8 cellular contexts compared by ENCODE assay signal in the genomic region with DNA sequence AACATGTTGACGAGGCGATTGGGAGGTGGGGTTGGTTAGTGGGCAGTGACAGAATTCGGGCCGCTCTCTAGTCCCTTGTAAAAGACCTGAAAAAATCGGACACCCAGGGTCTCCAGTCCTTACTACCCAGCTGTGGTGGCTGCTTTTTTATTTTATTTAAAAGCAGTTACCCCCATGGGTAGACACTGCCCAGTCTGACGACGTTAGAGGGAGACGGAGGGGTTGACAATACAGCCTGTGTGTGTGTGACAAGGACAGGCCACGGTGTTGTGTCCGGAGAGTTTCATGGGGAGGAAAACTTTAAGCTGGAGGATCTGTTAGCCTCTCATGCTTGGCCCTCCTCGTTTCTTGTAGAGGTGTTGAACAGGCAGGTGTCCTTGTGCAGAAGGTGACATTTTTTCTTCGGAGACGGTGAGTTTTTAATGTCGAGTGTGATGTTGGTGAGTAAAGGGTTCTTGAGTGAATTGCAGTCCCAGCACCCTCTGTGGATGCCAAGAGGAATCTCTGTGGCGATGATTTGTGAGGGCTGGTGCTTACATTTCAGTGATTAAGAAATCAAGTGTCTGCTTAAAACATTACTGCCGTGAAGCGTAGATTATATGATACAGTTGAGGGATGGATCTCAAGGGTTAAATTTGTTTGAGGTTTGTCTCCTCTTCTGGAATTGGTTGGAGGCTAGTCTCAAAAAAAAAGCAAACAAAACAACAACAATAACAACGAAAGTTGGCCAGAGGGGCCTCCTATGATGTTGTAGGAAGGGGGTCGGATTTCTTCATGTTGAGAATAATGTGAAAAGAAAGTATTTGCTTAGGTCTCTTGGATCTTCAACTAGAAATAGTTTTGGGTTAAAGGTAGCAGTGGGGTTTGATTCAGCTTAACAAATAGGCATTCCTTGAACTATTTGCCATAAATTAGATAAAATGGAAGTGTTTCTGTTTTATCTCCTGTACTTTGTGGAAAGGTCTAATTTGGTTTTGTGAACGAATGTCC. TPM values are rescaled to one million over a fixed set of nuclear protein-coding genes. Genes with fewer than 3 reads are reported as not detected.
DNase-seq lines count a peak whose midpoint lies in the region; ATAC-seq and TF ChIP-seq lines count a peak whose summit lies in the region.

No MANE protein-coding gene starts in this region.

- 47% methylated on average over 20 of the region's 20 CpGs for WGBS in SK-N-SH (ENCODE audit: low lambda C conversion rate)

- no peak for TF ChIP-seq EP300 in SK-N-SH (IDR thresholded peaks at IDR 0.05; ENCODE audit: borderline replicate concordance in 1 of 2, low read depth in 1 of 2, low read length in 1 of 2)

- TF ChIP-seq RAD21 in SK-N-SH (IDR thresholded peaks at IDR 0.05; ENCODE audit: low read length) = 0 out of 2 replicates have a peak, but pooled peaks have one; percentile 4

- H3K79me2 ChIP-seq in SK-N-SH (ENCODE audit: insufficient read depth) = peaks cover 59% of the 10 kb centered on the region

- TF ChIP-seq POLR2A in erythroblast (IDR thresholded peaks at IDR 0.05; ENCODE audit: low read length) = no peak

- H3K27me3 Mint-ChIP-seq in activated naive CD4-positive, alpha-beta T cell treated with anti-CD3 and anti-CD28 coated beads, Interleukin-2, amount 50 U/mL, for 24 hours = no peaks in the 10 kb centered on the region
- H3K27me3 Mint-ChIP-seq in natural killer cell (ENCODE audit: low read depth in 2 of 2) = no peaks in the 10 kb centered on the region

- H3K36me3 Mint-ChIP-seq in activated naive CD4-positive, alpha-beta T cell treated with anti-CD3 and anti-CD28 coated beads, Interleukin-2, amount 50 U/mL, for 24 hours = no peaks in the 10 kb centered on the region
- no peaks in the 10 kb centered on the region for H3K36me3 Mint-ChIP-seq in natural killer cell

- H3K4me3 Mint-ChIP-seq in activated naive CD4-positive, alpha-beta T cell treated with anti-CD3 and anti-CD28 coated beads, Interleukin-2, amount 50 U/mL, for 24 hours = peak overlapping the region; percentile 89
- peak overlapping the region; percentile 93 for H3K4me3 Mint-ChIP-seq in natural killer cell

- H3K9me2 ChIP-seq in SK-N-SH = no peaks in the 10 kb centered on the region

- no peak for DNase-seq in activated naive CD4-positive, alpha-beta T cell treated with anti-CD3 and anti-CD28 coated beads, Interleukin-2, amount 50 U/mL, for 16 hours
- no peak for DNase-seq in SK-N-SH
- peak; percentile 47 to 68 for DNase-seq in erythroblast (lab: John Stamatoyannopoulos, UW)
- DNase-seq in natural killer cell = peak; percentile 21
- no peak for DNase-seq in amniotic stem cell (lab: John Stamatoyannopoulos, UW)
- no peak for DNase-seq in cerebellar nuclear complex (lab: John Stamatoyannopoulos, UW)
- DNase-seq in iPS-NIHi11 (ENCODE audit: low spot score) = no peak

- no peaks in the 10 kb centered on the region for H3K36me3 ChIP-seq in SK-N-SH (replicated peaks in 1 of 2; ENCODE audit: control insufficient read depth in 1 of 2, insufficient read depth in 2 of 2, low read length in 1 of 2)

- H3K4me2 ChIP-seq in SK-N-SH = peak overlapping the region; percentile 74

- TF ChIP-seq CTCF in SK-N-SH (IDR thresholded peaks at IDR 0.05) (no peak), natural killer cell (IDR thresholded peaks at IDR 0.05) (no peak)

- H4K20me1 ChIP-seq in SK-N-SH (ENCODE audit: insufficient read depth) = peaks cover 7% of the 10 kb centered on the region; the same call in 1 of the 2 replicates

- no peaks in the 10 kb centered on the region for H3K9me3 Mint-ChIP-seq in activated naive CD4-positive, alpha-beta T cell treated with anti-CD3 and anti-CD28 coated beads, Interleukin-2, amount 50 U/mL, for 24 hours
- H3K9me3 Mint-ChIP-seq in natural killer cell = no peaks in the 10 kb centered on the region

- H3K27ac Mint-ChIP-seq in activated naive CD4-positive, alpha-beta T cell treated with anti-CD3 and anti-CD28 coated beads, Interleukin-2, amount 50 U/mL, for 24 hours = peak overlapping the region; percentile 78
- H3K27ac Mint-ChIP-seq in natural killer cell = peak overlapping the region; percentile 89 to 99

- no peaks in the 10 kb centered on the region for H3K9me3 ChIP-seq in SK-N-SH

- POLR2A ChIA-PET in SK-N-SH (lab: Yijun Ruan, JAX) = no interaction called here

- H3K27ac ChIP-seq in SK-N-SH (ENCODE audit: low read depth in 2 of 2, low read length in 1 of 2) = peak overlapping the region in 1 of 2 experiments; percentile 25; a peak in 2 of 4 replicates

- ATAC-seq in natural killer cell = no peak

- peak overlapping the region; percentile 73 to 94 for H3K4me3 ChIP-seq in SK-N-SH (ENCODE audit: low read depth in 2 of 2, low read length in 1 of 2)

- H3K4me1 Mint-ChIP-seq in activated naive CD4-positive, alpha-beta T cell treated with anti-CD3 and anti-CD28 coated beads, Interleukin-2, amount 50 U/mL, for 24 hours = peaks cover 72% of the 10 kb centered on the region
- peaks cover 62 to 68% of the 10 kb centered on the region in 2 donors for H3K4me1 Mint-ChIP-seq in natural killer cell

- H3K9ac ChIP-seq in SK-N-SH = peak overlapping the region; percentile 57; the same call in 1 of the 2 replicates

- peaks cover 10 to 14% of the 10 kb centered on the region in 2 experiments; a peak in 3 of 4 replicates for H3K4me1 ChIP-seq in SK-N-SH (ENCODE audit: control insufficient read depth in 1 of 2, insufficient read depth in 2 of 2, low read depth in 1 of 2, low read length in 1 of 2)

- intact Hi-C loops in natural killer cell (cut with micrococcal nuclease) = loop anchor here (2.0 to 10.0 kb wide), 3 partner anchors 20 to 242 kb away; no protein-coding TSS in a partner anchor

- H2AFZ ChIP-seq in SK-N-SH (ENCODE audit: low read depth) = peak overlapping the region; percentile 77

- CTCF ChIA-PET in SK-N-SH (lab: Yijun Ruan, JAX) = interaction anchor here (0.6 to 2.1 kb wide), 8 partner anchors 10 to 335 kb away, joined by 3 to 8 read pairs (median 3); partner anchors contain the start of genes CENPO and PTRHD1

- H3K27me3 ChIP-seq in SK-N-SH (ENCODE audit: insufficient read depth) = no peaks in the 10 kb centered on the region

- peaks cover 12% of the 10 kb centered on the region for H3F3A ChIP-seq in SK-N-SH (replicated peaks; ENCODE audit: insufficient read depth)

TF ChIP-seq in SK-N-SH, 30 proteins besides CTCF, POLR2A, EP300 and RAD21:
- no peak for TF ChIP-seq POLR2AphosphoS5 (IDR thresholded peaks at IDR 0.05; ENCODE audit: low read depth, low read length)
- TF ChIP-seq RFX5 (IDR thresholded peaks at IDR 0.05; ENCODE audit: low read length) = no peak
- no peak for TF ChIP-seq SMC3 (IDR thresholded peaks at IDR 0.05; ENCODE audit: low read depth, low read length)
- TF ChIP-seq SIN3A (IDR thresholded peaks at IDR 0.05; ENCODE audit: borderline replicate concordance, low read depth, low read length) = no peak
- TF ChIP-seq GATA2 (CRISPR knock-in tag; IDR thresholded peaks at IDR 0.05) = no peak
- TF ChIP-seq RCOR1 (IDR thresholded peaks at IDR 0.05; ENCODE audit: low read length) = no peak
- no peak for TF ChIP-seq NFIC (IDR thresholded peaks at IDR 0.05; ENCODE audit: borderline replicate concordance)
- TF ChIP-seq JUND (IDR thresholded peaks at IDR 0.05) = no peak
- no peak for TF ChIP-seq FOXJ3 (CRISPR knock-in tag; IDR thresholded peaks at IDR 0.05)
- TF ChIP-seq, protein P1, sequence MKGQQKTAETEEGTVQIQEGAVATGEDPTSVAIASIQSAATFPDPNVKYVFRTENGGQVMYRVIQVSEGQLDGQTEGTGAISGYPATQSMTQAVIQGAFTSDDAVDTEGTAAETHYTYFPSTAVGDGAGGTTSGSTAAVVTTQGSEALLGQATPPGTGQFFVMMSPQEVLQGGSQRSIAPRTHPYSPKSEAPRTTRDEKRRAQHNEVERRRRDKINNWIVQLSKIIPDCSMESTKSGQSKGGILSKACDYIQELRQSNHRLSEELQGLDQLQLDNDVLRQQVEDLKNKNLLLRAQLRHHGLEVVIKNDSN (IDR thresholded peaks at IDR 0.05; ENCODE audit: borderline replicate concordance, low read depth) = no peak

RNA-seq across cellular contexts. Expression of gene NCOA1, which starts 1.5 kb away (rescaled TPM):
- 10.7 and 13.1 TPM in 2 replicates for polyA plus RNA-seq in SK-N-SH (2012; rRNA removed)
- 10.1 and 12.0 TPM in 2 replicates for polyA plus RNA-seq in SK-N-SH (2012; cell fraction: cytosol; rRNA removed)
- polyA plus RNA-seq in SK-N-SH (2012; cell fraction: nucleus; rRNA removed) = 10.0 and 17.1 TPM in 2 replicates
- total RNA-seq in natural killer cell = 100 to 1,000 TPM; 122 to 149 (median 124) TPM

Comparison
In these comparisons a context has a peak if more than half of its experiments do, and no peak if none do; other contexts are left out.
1. DNase-seq: peak in erythroblast (2 of 2) and natural killer cell (single experiment); none in activated naive CD4-positive, alpha-beta T cell treated with anti-CD3 and anti-CD28 coated beads, Interleukin-2, amount 50 U/mL, for 16 hours (single experiment), SK-N-SH (single experiment), amniotic stem cell (single experiment), cerebellar nuclear complex (0 of 2) and iPS-NIHi11 (single experiment).